8 cellular contexts compared by ENCODE assay signal in genomic region chr3:123960791-123961507, GRCh38. TPM values are rescaled to one million over a fixed set of nuclear protein-coding genes. Genes with fewer than 3 reads are reported as not detected.
DNase-seq lines count a peak whose midpoint lies in the region; ATAC-seq, FAIRE-seq and TF ChIP-seq lines count a peak whose summit lies in the region.

A gene with protein sequence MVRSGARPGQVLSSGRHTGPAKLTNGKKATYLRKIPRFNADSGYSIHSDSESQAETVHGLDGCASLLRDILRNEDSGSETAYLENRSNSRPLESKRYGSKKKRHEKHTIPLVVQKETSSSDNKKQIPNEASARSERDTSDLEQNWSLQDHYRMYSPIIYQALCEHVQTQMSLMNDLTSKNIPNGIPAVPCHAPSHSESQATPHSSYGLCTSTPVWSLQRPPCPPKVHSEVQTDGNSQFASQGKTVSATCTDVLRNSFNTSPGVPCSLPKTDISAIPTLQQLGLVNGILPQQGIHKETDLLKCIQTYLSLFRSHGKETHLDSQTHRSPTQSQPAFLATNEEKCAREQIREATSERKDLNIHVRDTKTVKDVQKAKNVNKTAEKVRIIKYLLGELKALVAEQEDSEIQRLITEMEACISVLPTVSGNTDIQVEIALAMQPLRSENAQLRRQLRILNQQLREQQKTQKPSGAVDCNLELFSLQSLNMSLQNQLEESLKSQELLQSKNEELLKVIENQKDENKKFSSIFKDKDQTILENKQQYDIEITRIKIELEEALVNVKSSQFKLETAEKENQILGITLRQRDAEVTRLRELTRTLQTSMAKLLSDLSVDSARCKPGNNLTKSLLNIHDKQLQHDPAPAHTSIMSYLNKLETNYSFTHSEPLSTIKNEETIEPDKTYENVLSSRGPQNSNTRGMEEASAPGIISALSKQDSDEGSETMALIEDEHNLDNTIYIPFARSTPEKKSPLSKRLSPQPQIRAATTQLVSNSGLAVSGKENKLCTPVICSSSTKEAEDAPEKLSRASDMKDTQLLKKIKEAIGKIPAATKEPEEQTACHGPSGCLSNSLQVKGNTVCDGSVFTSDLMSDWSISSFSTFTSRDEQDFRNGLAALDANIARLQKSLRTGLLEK (minus strand): TSS chr3:123961229. CDS start chr3:123961173, 56 bp downstream.

- WGBS in H1 (ENCODE audit: extremely low coverage in 1 of 2, insufficient coverage in 1 of 2, insufficient read length in 1 of 2, insufficient replicate concordance in 2 of 2, low coverage in 1 of 2, low lambda C conversion rate in 2 of 2, missing lambda C conversion rate in 1 of 2), 2 experiments: 2% methylated on average over 46 of the region's 55 CpGs; no CpG with 5 or more reads in 1 of the 2 experiments

- peak within 1 kb of the TSS; percentile 85 for H2AFZ ChIP-seq in H1 (ENCODE audit: low read length)

- no peaks in the 10 kb centered on the region; the same call in 1 of the 2 replicates for H3K23me2 ChIP-seq in H1 (ENCODE audit: low read depth, low read length)

- H3K27me3 ChIP-seq in H1 (replicated peaks in 1 of 4; ENCODE audit: control insufficient read depth in 3 of 4, extremely low read depth in 1 of 4, insufficient read depth in 3 of 4, low read length in 3 of 4): 0 out of 7 replicates have a peak, but pooled peaks cover 0 to 5% (median 0%) of the 10 kb centered on the region in 4 experiments

- no peak within 1 kb of the TSS; the same call in 1 of the 2 replicates for H2BK12ac ChIP-seq in H1 (ENCODE audit: low read depth, low read length)

- H3K18ac ChIP-seq in H1 (ENCODE audit: extremely low read depth, low read length): peak within 1 kb of the TSS; percentile 94

- peaks cover 2% of the 10 kb centered on the region; the same call in 1 of the 2 replicates for H3K79me1 ChIP-seq in H1 (ENCODE audit: low read depth, low read length)

- peak within 1 kb of the TSS; percentile 98 for H3K4me3 Mint-ChIP-seq in memory B cell

- H4K8ac ChIP-seq in H1 (ENCODE audit: extremely low read depth, insufficient read depth, low read length): peak within 1 kb of the TSS; percentile 92; the same call in 1 of the 2 replicates

- peaks cover 0 to 3% (median under 1%) of the 10 kb centered on the region in 4 experiments; a peak in 1 of 7 replicates for H3K4me1 ChIP-seq in H1 (replicated peaks in 1 of 4; ENCODE audit: control insufficient read depth in 3 of 4, insufficient read depth in 4 of 4, low read length in 3 of 4)

- POLR2A ChIA-PET in activated CD8-positive, alpha-beta memory T cell treated with anti-CD3 and anti-CD28 coated beads for 36 hours (lab: Charles Lee): interaction anchor here (0.5 to 0.8 kb wide), 3 partner anchors 28 to 1365 kb away, joined by 3 to 4 read pairs (median 3); no protein-coding TSS in a partner anchor
- POLR2A ChIA-PET in H1 (lab: Charles Lee; ENCODE audit: partially characterized antibody): interaction anchor here (0.9 to 2.2 kb wide), 7 partner anchors 9 to 101 kb away, joined by 3 to 6 read pairs (median 4); no protein-coding TSS in a partner anchor

- no peaks in the 10 kb centered on the region for H3K9me3 Mint-ChIP-seq in memory B cell

- H3K27ac Mint-ChIP-seq in memory B cell: peak within 1 kb of the TSS; percentile 91

- peaks cover 0 to 8% (median 0%) of the 10 kb centered on the region in 4 experiments; a peak in 1 of 8 replicates for H3K36me3 ChIP-seq in H1 (ENCODE audit: control insufficient read depth in 2 of 4, insufficient read depth in 4 of 4, low read length in 3 of 4)

- no peak within 1 kb of the TSS for H3K14ac ChIP-seq in H1 (ENCODE audit: insufficient read length)

- peak within 1 kb of the TSS; percentile 91 to 95 (median 92) for H3K4me3 ChIP-seq in H1 (ENCODE audit: extremely low read depth in 1 of 4, insufficient read depth in 2 of 4, low read depth in 3 of 4, low read length in 4 of 4)

- ATAC-seq in GM19468 (IDR thresholded peaks at IDR 0.05; ENCODE audit: extremely low read depth, unreplicated experiment) (peak; percentile 63), memory B cell (ENCODE audit: low read depth) (peak; percentile 85)

- TF ChIP-seq CTCF in H1 (IDR thresholded peaks at IDR 0.05; ENCODE audit: control extremely low read depth in 1 of 3, insufficient read depth in 1 of 3, low read depth in 1 of 3, low read length in 3 of 3): no peak; a peak in 1 of 4 replicates

- H2BK15ac ChIP-seq in H1 (ENCODE audit: low read length): no peak within 1 kb of the TSS

- H3K56ac ChIP-seq in H1 (replicated peaks; ENCODE audit: insufficient read length, low read depth, low read length): peak within 1 kb of the TSS; percentile 80

- DNase-seq in CMK (ENCODE audit: low read depth): peak; percentile 69
- DNase-seq in HT-29 (ENCODE audit: low spot score): peak; percentile 98
- DNase-seq in NOMO-1 treated with DMSO at 0.1 percent for 48 hours (lab: John Stamatoyannopoulos, UW; ENCODE audit: unreplicated experiment): peak; percentile 93
- peak; percentile 91 for DNase-seq in H1 (ENCODE audit: low read depth in 1 of 2, low spot score in 2 of 2)
- DNase-seq in memory B cell (ENCODE audit: low spot score in 2 of 2): peak; percentile 54 to 62
- peak; percentile 46 for DNase-seq in stimulated activated CD8-positive, alpha-beta memory T cell treated with anti-CD3 and anti-CD28 coated beads, Interleukin-12 subunit alpha, Interleukin-12 subunit beta, amount 100 ng/mL, for 1 hour (ENCODE audit: low read depth)

- H4K5ac ChIP-seq in H1 (ENCODE audit: insufficient read length, low read depth, low read length): peak within 1 kb of the TSS; percentile 91

- peak within 1 kb of the TSS; percentile 83 for H3K27ac ChIP-seq in H1 (ENCODE audit: low read depth, low read length)

- no peak within 1 kb of the TSS for H2BK120ac ChIP-seq in H1 (replicated peaks; ENCODE audit: low read depth, low read length)

- TF ChIP-seq RAD21 in H1 (IDR thresholded peaks at IDR 0.05 in 1 of 2, conservative IDR thresholded peaks at IDR 0.05 in 1 of 2; ENCODE audit: low read depth in 2 of 2, low read length in 2 of 2): peak in 1 of 2 experiments; percentile 10; a peak in 1 of 4 replicates

- TF ChIP-seq POLR2A in H1 (IDR thresholded peaks at IDR 0.05; ENCODE audit: control extremely low read depth in 1 of 2, low read depth in 2 of 2, low read length in 2 of 2): peak; percentile 81 to 86

- FAIRE-seq in H1 (lab: Jason Lieb, UNC): no peak

- no peaks in the 10 kb centered on the region for H3K9me3 ChIP-seq in H1 (ENCODE audit: insufficient read depth in 2 of 2, low read depth in 1 of 2, low read length in 1 of 2)

- TF ChIP-seq EP300 in H1 (IDR thresholded peaks at IDR 0.05; ENCODE audit: borderline replicate concordance in 1 of 2, low read depth in 2 of 2, low read length in 2 of 2): no peak

- peaks cover 12% of the 10 kb centered on the region for H3K4me1 Mint-ChIP-seq in memory B cell

- peak within 1 kb of the TSS; percentile 91 to 96 (median 92) for H3K9ac ChIP-seq in H1 (replicated peaks in 1 of 4; ENCODE audit: extremely low read depth in 1 of 4, low read depth in 3 of 4, low read length in 3 of 4)

- peaks cover 3% of the 10 kb centered on the region for H3K27me3 Mint-ChIP-seq in memory B cell

- H4K91ac ChIP-seq in H1 (replicated peaks; ENCODE audit: insufficient read length, low read length): no peak within 1 kb of the TSS

- peak within 1 kb of the TSS; percentile 79 for H2BK5ac ChIP-seq in H1 (ENCODE audit: low read depth, low read length)

- H3K4ac ChIP-seq in H1 (replicated peaks; ENCODE audit: insufficient read length, low read depth, low read length): no peak within 1 kb of the TSS

- H2AK5ac ChIP-seq in H1 (ENCODE audit: low read depth, low read length): no peak within 1 kb of the TSS

- H3K4me2 ChIP-seq in H1 (ENCODE audit: insufficient read depth in 1 of 2, low read depth in 2 of 2, low read length in 2 of 2): peak within 1 kb of the TSS; percentile 67 to 76

- H2BK20ac ChIP-seq in H1 (ENCODE audit: low read length): no peak within 1 kb of the TSS

- CTCF ChIA-PET in activated CD8-positive, alpha-beta memory T cell treated with anti-CD3 and anti-CD28 coated beads for 36 hours (lab: Charles Lee): interaction anchor here (0.6 kb wide), 1 partner anchor 73 kb away, joined by 3 read pairs; the partner anchor contains the start of gene KALRN
- CTCF ChIA-PET in H1 (lab: Charles Lee; ENCODE audit: partially characterized antibody): interaction anchor here (1.0 to 1.7 kb wide), 2 partner anchors 29 to 79 kb away, joined by 3 to 4 read pairs; no protein-coding TSS in a partner anchor

- peaks cover 0 to 27% of the 10 kb centered on the region in 2 experiments; a peak in 2 of 4 replicates for H3K79me2 ChIP-seq in H1 (ENCODE audit: control insufficient read depth in 1 of 2, insufficient read depth in 2 of 2, low read length in 2 of 2)

- no peaks in the 10 kb centered on the region for H4K20me1 ChIP-seq in H1 (replicated peaks in 1 of 2; ENCODE audit: control insufficient read depth in 1 of 2, insufficient read depth in 2 of 2, low read length in 2 of 2)

- no peak within 1 kb of the TSS for H3K23ac ChIP-seq in H1 (ENCODE audit: insufficient read length)

- H3K36me3 Mint-ChIP-seq in memory B cell: no peaks in the 10 kb centered on the region

TF ChIP-seq in H1, 55 proteins besides CTCF, POLR2A, EP300 and RAD21 (continues in another document):
- no peak for TF ChIP-seq TEAD4 (IDR thresholded peaks at IDR 0.05; ENCODE audit: low read depth, low read length)
- no peak for TF ChIP-seq CHD2 (IDR thresholded peaks at IDR 0.05; ENCODE audit: low read length)
- TF ChIP-seq SP1 (IDR thresholded peaks at IDR 0.05; ENCODE audit: low read depth, low read length): no peak
- TF ChIP-seq JUN (IDR thresholded peaks at IDR 0.05; ENCODE audit: low read depth, low read length): no peak
- TF ChIP-seq CHD1 (IDR thresholded peaks at IDR 0.05; ENCODE audit: low read depth, low read length): no peak
- TF ChIP-seq MAX (IDR thresholded peaks at IDR 0.05): peak; percentile 46
- TF ChIP-seq CBX5 (IDR thresholded peaks at IDR 0.05; ENCODE audit: low read depth, low read length): no peak
- TF ChIP-seq POLR2AphosphoS5 (IDR thresholded peaks at IDR 0.05; ENCODE audit: low read depth, low read length): peak; percentile 72; the same call in 1 of the 2 replicates

RNA-seq across cellular contexts. Expression of the gene that starts here (rescaled TPM):
- 30.5 and 33.0 TPM in 2 replicates for total RNA-seq in HT-29 (2014; rRNA removed; shearing (Covaris generic))
- total RNA-seq in activated CD8-positive, alpha-beta memory T cell treated with anti-CD3 and anti-CD28 coated beads for 36 hours: 10 to 100 TPM; 31.1 to 34.0 TPM
- 53.6 and 55.2 TPM in 2 replicates for total RNA-seq in H1 (2021; fragmentation: NEBNext Ultra II Directional; extraction: Animal tissue kit (Norgen Biotek cat#: 25700))
- polyA plus RNA-seq in H1 (2011; rRNA removed): 66.9 and 95.7 TPM in 2 replicates
- polyA plus RNA-seq in H1 (2011; cell fraction: cytosol; rRNA removed): 65.6 TPM
- 328 TPM for polyA plus RNA-seq in H1 (2011; cell fraction: nucleus; rRNA removed)
- 59.6 to 96.5 TPM (median 73.7 TPM) in 4 replicates for polyA plus RNA-seq in H1 (2012, experiment 1 of 2)
- 3.0 TPM for polyA plus RNA-seq in H1 (2012, experiment 2 of 2)
- polyA plus RNA-seq in H1 (2013, experiment 1 of 2): 74.9 TPM
- 67.3 TPM for polyA plus RNA-seq in H1 (2013, experiment 2 of 2)
- 135 and 173 TPM in 2 replicates for polyA minus RNA-seq in H1 (2011; rRNA and poly(A)+ RNA removed)
- 36.1 TPM for polyA minus RNA-seq in H1 (2011; cell fraction: cytosol; rRNA and poly(A)+ RNA removed)
- 262 TPM for polyA minus RNA-seq in H1 (2011; cell fraction: nucleus; rRNA and poly(A)+ RNA removed)

Comparison
In these comparisons a context has a peak if more than half of its experiments do, and no peak if none do; other contexts are left out.
1. Peak in every context shown above with its lines: DNase-seq, ATAC-seq, H3K4me3 ChIP-seq and H3K27ac ChIP-seq.
2. DNase-seq: peak in every context shown above with its lines; median percentile 98 in HT-29; 93 in NOMO-1 treated with DMSO at 0.1 percent for 48 hours; 91 in H1; 69 in CMK; 58 in memory B cell; 46 in stimulated activated CD8-positive, alpha-beta memory T cell treated with anti-CD3 and anti-CD28 coated beads, Interleukin-12 subunit alpha, Interleukin-12 subunit beta, amount 100 ng/mL, for 1 hour.